1 cellular context compared by ENCODE assay signal in genomic region chr14:100297320-100298300, GRCh38.
TF ChIP-seq lines count a peak whose summit lies in the region.

No MANE protein-coding gene starts in this region.

TF ChIP-seq in GM12878, 131 proteins besides CTCF, POLR2A, EP300 and RAD21 (continued from another document and continues in another):
- TF ChIP-seq RELB (IDR thresholded peaks at IDR 0.05; ENCODE audit: low read depth) = no peak
- TF ChIP-seq JUNB (IDR thresholded peaks at IDR 0.05) = no peak
- no peak for TF ChIP-seq SREBF1 (IDR thresholded peaks at IDR 0.05; ENCODE audit: low read length)
- TF ChIP-seq CHD1 (IDR thresholded peaks at IDR 0.05; ENCODE audit: low read depth, low read length) = no peak
- no peak for TF ChIP-seq MEF2A (IDR thresholded peaks at IDR 0.05; ENCODE audit: insufficient read depth, low read depth, low read length)
- no peak for TF ChIP-seq MYB (IDR thresholded peaks at IDR 0.05; ENCODE audit: borderline replicate concordance, low read depth, low read length)
- TF ChIP-seq SMAD5 (IDR thresholded peaks at IDR 0.05; ENCODE audit: low read depth) = no peak
- no peak for TF ChIP-seq ATF3 (IDR thresholded peaks at IDR 0.05; ENCODE audit: borderline replicate concordance, extremely low read depth, low read depth, low read length)
- peak; percentile 77 for TF ChIP-seq MXI1 (IDR thresholded peaks at IDR 0.05; ENCODE audit: low read depth, low read length)
- peak; percentile 86 for TF ChIP-seq MAX (IDR thresholded peaks at IDR 0.05; ENCODE audit: low read depth, low read length)
- no peak for TF ChIP-seq ASH2L (IDR thresholded peaks at IDR 0.05; ENCODE audit: borderline replicate concordance, low read depth)
- peak; percentile 50; the same call in 1 of the 2 replicates for TF ChIP-seq RAD51 (IDR thresholded peaks at IDR 0.05)
- TF ChIP-seq ZSCAN29 (IDR thresholded peaks at IDR 0.05) = no peak
- TF ChIP-seq GABPA (IDR thresholded peaks at IDR 0.05; ENCODE audit: low read depth) = no peak
- TF ChIP-seq NR2F1 (conservative IDR thresholded peaks at IDR 0.05) = no peak
- TF ChIP-seq TARDBP (IDR thresholded peaks at IDR 0.05; ENCODE audit: borderline replicate concordance) = no peak
- TF ChIP-seq SIN3A (IDR thresholded peaks at IDR 0.05; ENCODE audit: low read depth, low read length) = peak; percentile 79; the same call in 1 of the 2 replicates
- TF ChIP-seq FOXK2 (IDR thresholded peaks at IDR 0.05) = peak; percentile 78
- TF ChIP-seq SIX5 (IDR thresholded peaks at IDR 0.05; ENCODE audit: low read depth, low read length, severe bottlenecking) = no peak
- no peak for TF ChIP-seq ZBTB11 (CRISPR knock-in tag; IDR thresholded peaks at IDR 0.05)
- TF ChIP-seq RUNX3 (IDR thresholded peaks at IDR 0.05; ENCODE audit: low read length) = 0 out of 2 replicates have a peak, but pooled peaks have one; percentile 21
- no peak for TF ChIP-seq ZZZ3 (IDR thresholded peaks at IDR 0.05; ENCODE audit: control insufficient read depth, insufficient read length, low read depth)
- no peak for TF ChIP-seq KAT2A (conservative IDR thresholded peaks at IDR 0.05; ENCODE audit: control insufficient read depth, low read depth, low read length)
- TF ChIP-seq E4F1 (IDR thresholded peaks at IDR 0.05; ENCODE audit: borderline replicate concordance, partially characterized antibody) = no peak
- TF ChIP-seq IKZF2 (IDR thresholded peaks at IDR 0.05) = no peak; a peak in 1 of 4 replicates
- no peak for TF ChIP-seq ETV6 (conservative IDR thresholded peaks at IDR 0.05 in 1 of 2, IDR thresholded peaks at IDR 0.05 in 1 of 2; ENCODE audit: borderline replicate concordance in 1 of 2, low read depth in 1 of 2)
- TF ChIP-seq PKNOX1 (IDR thresholded peaks at IDR 0.05) = no peak
- TF ChIP-seq RB1 (IDR thresholded peaks at IDR 0.05; ENCODE audit: borderline replicate concordance) = no peak
- no peak for TF ChIP-seq KLF5 (IDR thresholded peaks at IDR 0.05; ENCODE audit: partially characterized antibody)
- TF ChIP-seq HDAC6 (IDR thresholded peaks at IDR 0.05; ENCODE audit: unreplicated experiment) = no peak
- TF ChIP-seq BCLAF1 (IDR thresholded peaks at IDR 0.05) = no peak
- TF ChIP-seq NR2C2 (IDR thresholded peaks at IDR 0.05; ENCODE audit: borderline replicate concordance, control insufficient read depth, insufficient read length, low read depth) = no peak
- no peak for TF ChIP-seq BMI1 (IDR thresholded peaks at IDR 0.05; ENCODE audit: borderline replicate concordance)
- TF ChIP-seq POU2F2 (IDR thresholded peaks at IDR 0.05; ENCODE audit: borderline replicate concordance, low read depth, low read length) = no peak
- TF ChIP-seq TAF1 (IDR thresholded peaks at IDR 0.05; ENCODE audit: borderline replicate concordance, low read depth, low read length) = no peak
- TF ChIP-seq PAX8 (IDR thresholded peaks at IDR 0.05) = no peak
- TF ChIP-seq CBX5 (IDR thresholded peaks at IDR 0.05; ENCODE audit: low read depth) = no peak
- no peak for TF ChIP-seq BACH1 (IDR thresholded peaks at IDR 0.05; ENCODE audit: borderline replicate concordance)
- TF ChIP-seq GATAD2B (conservative IDR thresholded peaks at IDR 0.05; ENCODE audit: low read depth) = peak; percentile 58; the same call in 1 of the 2 replicates
- no peak for TF ChIP-seq CEBPZ (IDR thresholded peaks at IDR 0.05; ENCODE audit: low read depth, low read length)
- TF ChIP-seq MLLT1 (IDR thresholded peaks at IDR 0.05) = no peak; the same call in 1 of the 2 replicates
- no peak for TF ChIP-seq PAX5 (IDR thresholded peaks at IDR 0.05; ENCODE audit: borderline replicate concordance, low read depth, low read length)
- no peak for TF ChIP-seq CREB1 (IDR thresholded peaks at IDR 0.05; ENCODE audit: low read depth)
- no peak for TF ChIP-seq E2F4 (IDR thresholded peaks at IDR 0.05; ENCODE audit: low read depth, low read length)
- no peak for TF ChIP-seq ZNF384 (IDR thresholded peaks at IDR 0.05; ENCODE audit: borderline replicate concordance, low read depth, low read length)
- no peak for TF ChIP-seq NFYA (IDR thresholded peaks at IDR 0.05; ENCODE audit: borderline replicate concordance, low read depth, low read length)
- TF ChIP-seq TCF3 (IDR thresholded peaks at IDR 0.05; ENCODE audit: borderline replicate concordance, insufficient read depth, low read depth, low read length) = no peak
- no peak for TF ChIP-seq SP1 (IDR thresholded peaks at IDR 0.05; ENCODE audit: low read depth, low read length)
